16 cellular contexts compared by ENCODE assay signal in genomic region chr17:53871128-53871527, GRCh38. TPM values are rescaled to one million over a fixed set of nuclear protein-coding genes. Genes with fewer than 3 reads are reported as not detected.
"Had no signal": no experiment of that assay in that cellular context is flagged by ENCODE, and none has a peak within 500 bp of the region (broad histone marks: within the 10 kb centered on the region; RNA-seq: fewer than 3 reads in every experiment).

No MANE protein-coding gene starts in this region.

RNA-seq across cellular contexts. Expression of gene KIF2B, which starts 48.4 kb away (rescaled TPM):
- total RNA-seq: activated CD4-positive, alpha-beta memory T cell treated with anti-CD3 and anti-CD28 coated beads, Interleukin-2, amount 10 ng/mL, durations not matched to agents 7 days and 5 days; activated CD4-positive, alpha-beta T cell treated with anti-CD3 and anti-CD28 coated beads for 36 hours; activated CD4-positive, alpha-beta T cell treated with anti-CD3 and anti-CD28 coated beads, Interleukin-2, amount 10 ng/mL, durations not matched to agents 7 days and 5 days; activated CD8-positive, alpha-beta memory T cell treated with anti-CD3 and anti-CD28 coated beads, Interleukin-2, amount 10 ng/mL, durations not matched to agents 7 days and 5 days; activated CD8-positive, alpha-beta T cell treated with anti-CD3 and anti-CD28 coated beads, Interleukin-2, amount 10 ng/mL, durations not matched to agents 7 days and 5 days; activated naive CD8-positive, alpha-beta T cell treated with anti-CD3 and anti-CD28 coated beads, Interleukin-2, amount 10 ng/mL, durations not matched to agents 7 days and 5 days; activated T-helper 2 cell treated with anti-CD3 and anti-CD28 coated beads, Interferon-gamma antibody, Interleukin-2, Interleukin-4, amounts not matched to agents 10 μg/mL and 5 μg/mL and 100 μg/mL, durations not matched to agents 14 hours and 24 hours and 36 hours; ascending aorta; bronchial epithelial cell; cardiac muscle cell; T-cell; T-helper 1 cell treated with Interleukin-12 subunit alpha and Interleukin-12 subunit beta and Interleukin-4 antibody, amounts not matched to agents 30 ng/mL and 1 ng/mL, for 36 hours; T-helper 17 cell; T-helper 2 cell treated with Interferon-gamma antibody and Interleukin-4, amounts not matched to agents 100 ng/mL and 5 ng/mL, for 36 hours; WTC11 had no signal
- polyA plus RNA-seq: adipose tissue, cardiac muscle cell had no signal
